Comparison of ENCODE assay signal across 8 cellular contexts in genomic region chr6:157940375-157941036, GRCh38. TPM values are rescaled to one million over a fixed set of nuclear protein-coding genes. Genes with fewer than 3 reads are reported as not detected.
DNase-seq lines count a peak whose midpoint lies in the region; ATAC-seq, FAIRE-seq and TF ChIP-seq lines count a peak whose summit lies in the region.
"Not testable (repeated sequence)": the region's sequence is repeated elsewhere in the genome, so short reads cannot be mapped to it uniquely, and the experiment has no call there.

No MANE protein-coding gene starts in this region.

- H3K4me1 Mint-ChIP-seq in activated T-cell treated with anti-CD3 and anti-CD28 coated beads, Interleukin-2, amount 50 U/mL, for 72 hours (ENCODE audit: low read depth): peaks cover 45% of the 10 kb centered on the region
- not testable (repeated sequence) for H3K4me1 Mint-ChIP-seq in MCF 10A (ENCODE audit: insufficient read depth, unreplicated experiment); progenitor cell of endocrine pancreas (ENCODE audit: low read depth)

- BruUV-seq in MCF 10A (replicated peaks; lab: Mats Ljungman, UMichigan): not testable (repeated sequence)

- peak; percentile 87 to 90 for ATAC-seq in activated T-cell treated with anti-CD3 and anti-CD28 coated beads, Interleukin-2, amount 50 U/mL, for 72 hours (replicated peaks in 1 of 2)

- TF ChIP-seq CTCF in MCF 10A (IDR thresholded peaks at IDR 0.05; ENCODE audit: unreplicated experiment); progenitor cell of endocrine pancreas (IDR thresholded peaks at IDR 0.05; ENCODE audit: unreplicated experiment): not testable (repeated sequence)

- DNase-seq in DMS53 (lab: John Stamatoyannopoulos, UW) (peak; percentile 31), MCF 10A (ENCODE audit: unreplicated experiment) (peak; percentile 52)
- peak; percentile 25 to 44 for DNase-seq in activated CD4-positive, alpha-beta T cell treated with anti-CD3 and anti-CD28 coated beads, Interleukin-2, amount 50 U/mL, for 24 hours (ENCODE audit: low read depth in 1 of 2, low spot score in 1 of 2)
- peak; percentile 74 to 86 for DNase-seq in activated T-cell treated with anti-CD3 and anti-CD28 coated beads, Interleukin-2, amount 50 U/mL, for 72 hours
- not testable (repeated sequence) for DNase-seq in progenitor cell of endocrine pancreas (ENCODE audit: low spot score, unreplicated experiment)
- DNase-seq in stimulated activated CD4-positive, alpha-beta T cell treated with anti-CD3 and anti-CD28 coated beads, Interleukin-4, amount 100 ng/mL, for 1 hour: peak; percentile 63
- DNase-seq in stimulated activated naive CD4-positive, alpha-beta T cell treated with Interleukin-2 at 50 U/mL for 16 hours (lab: John Stamatoyannopoulos, UW): peak; percentile 62

- H3K27me3 Mint-ChIP-seq in activated T-cell treated with anti-CD3 and anti-CD28 coated beads, Interleukin-2, amount 50 U/mL, for 72 hours (ENCODE audit: low read depth); MCF 10A (ENCODE audit: insufficient read depth, unreplicated experiment); progenitor cell of endocrine pancreas: not testable (repeated sequence)

- not testable (repeated sequence) for H3K9me3 Mint-ChIP-seq in activated T-cell treated with anti-CD3 and anti-CD28 coated beads, Interleukin-2, amount 50 U/mL, for 72 hours; MCF 10A (ENCODE audit: unreplicated experiment); progenitor cell of endocrine pancreas (ENCODE audit: low read depth)

- H3K27ac Mint-ChIP-seq in activated T-cell treated with anti-CD3 and anti-CD28 coated beads, Interleukin-2, amount 50 U/mL, for 72 hours: peak overlapping the region; percentile 71
- not testable (repeated sequence) for H3K27ac Mint-ChIP-seq in MCF 10A (ENCODE audit: low read depth, unreplicated experiment)
- peak overlapping the region; percentile 73 for H3K27ac Mint-ChIP-seq in progenitor cell of endocrine pancreas

- POLR2A ChIA-PET in MCF 10A (lab: Yijun Ruan, JAX): not testable (repeated sequence)

- CTCF ChIA-PET in MCF 10A (lab: Yijun Ruan, JAX): not testable (repeated sequence)

- peak overlapping the region; percentile 12 to 31 for H3K4me3 Mint-ChIP-seq in activated T-cell treated with anti-CD3 and anti-CD28 coated beads, Interleukin-2, amount 50 U/mL, for 72 hours
- H3K4me3 Mint-ChIP-seq in MCF 10A (ENCODE audit: unreplicated experiment); progenitor cell of endocrine pancreas (ENCODE audit: low read depth): not testable (repeated sequence)

- intact Hi-C loops in MCF 10A (cut with micrococcal nuclease): not testable (repeated sequence)

- peak; percentile 82 for FAIRE-seq in islet of Langerhans (lab: Jason Lieb, UNC)

- H3K36me3 Mint-ChIP-seq in activated T-cell treated with anti-CD3 and anti-CD28 coated beads, Interleukin-2, amount 50 U/mL, for 72 hours (ENCODE audit: insufficient read depth in 2 of 2): peaks cover 22 to 64% of the 10 kb centered on the region in 2 donors
- H3K36me3 Mint-ChIP-seq in MCF 10A (ENCODE audit: insufficient read depth, unreplicated experiment) (peaks cover 84% of the 10 kb centered on the region), progenitor cell of endocrine pancreas (ENCODE audit: insufficient read depth) (peaks cover 38% of the 10 kb centered on the region)

RNA-seq across cellular contexts. Expression of gene SYNJ2, which starts 41.2 kb away (rescaled TPM):
- total RNA-seq in activated T-cell treated with anti-CD3 and anti-CD28 coated beads, Interleukin-2, amount 50 U/mL, for 72 hours: 10 to 100 TPM; 22.6 to 29.8 TPM
- total RNA-seq in MCF 10A (2022): 8.9 and 10.3 TPM in 2 replicates
- total RNA-seq in progenitor cell of endocrine pancreas: 18.9 and 22.2 TPM in 2 replicates
